ENCODE assay signal across 24 cellular contexts in genomic region chr2:71908798-71909197, GRCh38.
A peak's percentile ranks its signal among the peaks of the same experiment; 100 is the strongest.
DNase-seq lines count a peak whose midpoint lies in the region; ATAC-seq, FAIRE-seq and TF ChIP-seq lines count a peak whose summit lies in the region.
"Had no signal": no experiment of that assay in that cellular context is flagged by ENCODE, and none has a peak within 500 bp of the region (broad histone marks: within the 10 kb centered on the region; RNA-seq: fewer than 3 reads in every experiment).

No MANE protein-coding gene starts in this region.

- TF ChIP-seq POLR2A in HepG2 (IDR thresholded peaks at IDR 0.05; ENCODE audit: insufficient read depth in 1 of 2, low read depth in 2 of 2, low read length in 2 of 2) (no peak), right lobe of liver (IDR thresholded peaks at IDR 0.05) (no peak)

- no peaks in the 10 kb centered on the region for H3K36me3 ChIP-seq in HepG2 (replicated peaks in 1 of 2; ENCODE audit: control insufficient read depth in 1 of 2, insufficient read depth in 2 of 2, low read length in 2 of 2)
- H3K36me3 ChIP-seq in right lobe of liver = no peaks in the 10 kb centered on the region
- H3K36me3 ChIP-seq: BE2C, BLaER1 had no signal

- no peak overlapping the region for H3K4me2 ChIP-seq in HepG2 (ENCODE audit: low read depth, low read length)
- H3K4me2 ChIP-seq: BLaER1 had no signal

- intact Hi-C loops in HepG2 (cut with micrococcal nuclease; ENCODE audit: unreplicated experiment) = no loop called here
- intact Hi-C loops in right lobe of liver (cut with DNase I) = no loop called here

- ATAC-seq in HepG2 = no peak
- no peak for ATAC-seq in right lobe of liver
- no peak for ATAC-seq in GM21786 (IDR thresholded peaks at IDR 0.05; ENCODE audit: unreplicated experiment)
- ATAC-seq: GM12878 had no signal

- H2AFZ ChIP-seq in HepG2 (ENCODE audit: low read length) = no peak overlapping the region

- H3K9me3 ChIP-seq in HepG2 (ENCODE audit: low read length) = peaks cover 16% of the 10 kb centered on the region
- no peaks in the 10 kb centered on the region for H3K9me3 ChIP-seq in right lobe of liver
- H3K9me3 ChIP-seq: BE2C had no signal

- BruUV-seq in HepG2 (replicated peaks; lab: Mats Ljungman, UMichigan) = no TSS peak

- WGBS in HepG2 (ENCODE audit: low lambda C conversion rate) = 14% methylated on average over 1 of the region's 1 CpG
- 63% methylated on average over 1 of the region's 1 CpG for WGBS in right lobe of liver (ENCODE audit: insufficient coverage, low coverage, low lambda C conversion rate, missing lambda C conversion rate)

- no peak overlapping the region for H3K9ac ChIP-seq in HepG2 (ENCODE audit: insufficient read depth, low read depth, low read length)
- H3K9ac ChIP-seq: BLaER1 had no signal

- H3K4me3 ChIP-seq in HepG2 (replicated peaks in 1 of 3; ENCODE audit: insufficient read depth in 1 of 3, low read depth in 2 of 3, low read length in 3 of 3) = no peak overlapping the region
- no peak overlapping the region for H3K4me3 ChIP-seq in right lobe of liver
- H3K4me3 ChIP-seq: BLaER1, GM12878 had no signal

- H4K20me1 ChIP-seq in HepG2 (ENCODE audit: insufficient read depth, low read length) = no peaks in the 10 kb centered on the region
- H4K20me1 ChIP-seq: BLaER1 had no signal

- no peak for TF ChIP-seq CTCF in HepG2 (CRISPR knock-in tag; IDR thresholded peaks at IDR 0.05)
- no peak for TF ChIP-seq CTCF in right lobe of liver (IDR thresholded peaks at IDR 0.05)

- H3K4me1 ChIP-seq in HepG2 (ENCODE audit: insufficient read depth, low read length) (no peaks in the 10 kb centered on the region), right lobe of liver (no peaks in the 10 kb centered on the region)
- H3K4me1 ChIP-seq: BE2C, BLaER1 had no signal

- TF ChIP-seq RAD21 in HepG2 (CRISPR knock-in tag; IDR thresholded peaks at IDR 0.05) = no peak

- CTCF ChIA-PET in HepG2 (lab: Yijun Ruan, JAX; ENCODE audit: low intra/inter-chr PET ratio, low total read pairs) = no interaction called here

- H3K79me2 ChIP-seq in HepG2 (ENCODE audit: insufficient read depth, low read length) = no peaks in the 10 kb centered on the region

- FAIRE-seq in HepG2 (lab: Jason Lieb, UNC) (no peak), TTC549 (lab: Jason Lieb, UNC) (peak; percentile 3)
- FAIRE-seq: GM12878, GM12892, GM18507 had no signal

- 0 out of 5 replicates have a peak, but pooled peaks cover 0 to 3% of the 10 kb centered on the region in 2 experiments for H3K27me3 ChIP-seq in HepG2 (ENCODE audit: control insufficient read depth in 1 of 2, insufficient read depth in 2 of 2, low read length in 2 of 2)
- H3K27me3 ChIP-seq in right lobe of liver = no peaks in the 10 kb centered on the region
- H3K27me3 ChIP-seq: BE2C, BLaER1 had no signal

- DNase-seq in HepG2 (ENCODE audit: low spot score) = no peak
- DNase-seq in right lobe of liver = no peak
- DNase-seq in activated CD8-positive, alpha-beta memory T cell treated with anti-CD3 and anti-CD28 coated beads, Interleukin-2, amount 50 U/mL, for 4 hours = no peak
- DNase-seq: ACHN; BE2C; C1 segment of cervical spinal cord; CD4-positive, alpha-beta memory T cell; CD4-positive, CD25-positive, alpha-beta regulatory T cell; CD8-positive, alpha-beta memory T cell; COR-L47; DMS 273 treated with DMSO at 0.1 percent for 48 hours; DMS153; DMS53; DMS79; DND-41; EL; GDM1 had no signal

- no peak for TF ChIP-seq EP300 in HepG2 (IDR thresholded peaks at IDR 0.05; ENCODE audit: low read depth in 2 of 2, low read length in 2 of 2)
- TF ChIP-seq EP300 in HepG2 (CRISPR knock-in tag; IDR thresholded peaks at IDR 0.05; ENCODE audit: borderline replicate concordance) = no peak

- in situ Hi-C loops in HepG2 (cut with HindIII; ENCODE audit: extremely low pct_ligation_motif_present, low pct_unique_long_range_greater_than_20kb) = no loop called here

- POLR2A ChIA-PET in HepG2 (lab: Yijun Ruan, JAX) = no interaction called here

- H3K27ac ChIP-seq in HepG2 (ENCODE audit: extremely low read length, insufficient read depth, low read length) (no peak overlapping the region), right lobe of liver (no peak overlapping the region)
- H3K27ac ChIP-seq: 22Rv1, BLaER1 had no signal

TF ChIP-seq in HepG2, 621 proteins besides CTCF, POLR2A, EP300 and RAD21:
- TF ChIP-seq, protein P1, sequence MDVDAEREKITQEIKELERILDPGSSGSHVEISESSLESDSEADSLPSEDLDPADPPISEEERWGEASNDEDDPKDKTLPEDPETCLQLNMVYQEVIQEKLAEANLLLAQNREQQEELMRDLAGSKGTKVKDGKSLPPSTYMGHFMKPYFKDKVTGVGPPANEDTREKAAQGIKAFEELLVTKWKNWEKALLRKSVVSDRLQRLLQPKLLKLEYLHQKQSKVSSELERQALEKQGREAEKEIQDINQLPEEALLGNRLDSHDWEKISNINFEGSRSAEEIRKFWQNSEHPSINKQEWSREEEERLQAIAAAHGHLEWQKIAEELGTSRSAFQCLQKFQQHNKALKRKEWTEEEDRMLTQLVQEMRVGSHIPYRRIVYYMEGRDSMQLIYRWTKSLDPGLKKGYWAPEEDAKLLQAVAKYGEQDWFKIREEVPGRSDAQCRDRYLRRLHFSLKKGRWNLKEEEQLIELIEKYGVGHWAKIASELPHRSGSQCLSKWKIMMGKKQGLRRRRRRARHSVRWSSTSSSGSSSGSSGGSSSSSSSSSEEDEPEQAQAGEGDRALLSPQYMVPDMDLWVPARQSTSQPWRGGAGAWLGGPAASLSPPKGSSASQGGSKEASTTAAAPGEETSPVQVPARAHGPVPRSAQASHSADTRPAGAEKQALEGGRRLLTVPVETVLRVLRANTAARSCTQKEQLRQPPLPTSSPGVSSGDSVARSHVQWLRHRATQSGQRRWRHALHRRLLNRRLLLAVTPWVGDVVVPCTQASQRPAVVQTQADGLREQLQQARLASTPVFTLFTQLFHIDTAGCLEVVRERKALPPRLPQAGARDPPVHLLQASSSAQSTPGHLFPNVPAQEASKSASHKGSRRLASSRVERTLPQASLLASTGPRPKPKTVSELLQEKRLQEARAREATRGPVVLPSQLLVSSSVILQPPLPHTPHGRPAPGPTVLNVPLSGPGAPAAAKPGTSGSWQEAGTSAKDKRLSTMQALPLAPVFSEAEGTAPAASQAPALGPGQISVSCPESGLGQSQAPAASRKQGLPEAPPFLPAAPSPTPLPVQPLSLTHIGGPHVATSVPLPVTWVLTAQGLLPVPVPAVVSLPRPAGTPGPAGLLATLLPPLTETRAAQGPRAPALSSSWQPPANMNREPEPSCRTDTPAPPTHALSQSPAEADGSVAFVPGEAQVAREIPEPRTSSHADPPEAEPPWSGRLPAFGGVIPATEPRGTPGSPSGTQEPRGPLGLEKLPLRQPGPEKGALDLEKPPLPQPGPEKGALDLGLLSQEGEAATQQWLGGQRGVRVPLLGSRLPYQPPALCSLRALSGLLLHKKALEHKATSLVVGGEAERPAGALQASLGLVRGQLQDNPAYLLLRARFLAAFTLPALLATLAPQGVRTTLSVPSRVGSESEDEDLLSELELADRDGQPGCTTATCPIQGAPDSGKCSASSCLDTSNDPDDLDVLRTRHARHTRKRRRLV (CRISPR knock-in tag; IDR thresholded peaks at IDR 0.05) = no peak
- TF ChIP-seq MAFK (conservative IDR thresholded peaks at IDR 0.05 in 1 of 2, IDR thresholded peaks at IDR 0.05 in 1 of 2; ENCODE audit: low read length in 2 of 2) = peak; percentile 80 to 89
- TF ChIP-seq PHF8 (CRISPR knock-in tag; IDR thresholded peaks at IDR 0.05) = no peak
- no peak for TF ChIP-seq E2F2 (CRISPR knock-in tag; IDR thresholded peaks at IDR 0.05; ENCODE audit: borderline replicate concordance)
- peak; percentile 87 for TF ChIP-seq MAFF (IDR thresholded peaks at IDR 0.05; ENCODE audit: low read depth, low read length)
- TF ChIP-seq ZNF710 (CRISPR knock-in tag; IDR thresholded peaks at IDR 0.05; ENCODE audit: borderline replicate concordance) = no peak
- no peak for TF ChIP-seq IKZF5 (CRISPR knock-in tag; IDR thresholded peaks at IDR 0.05)
- no peak for TF ChIP-seq GATAD1 (CRISPR knock-in tag; IDR thresholded peaks at IDR 0.05)
- no peak for TF ChIP-seq NBN (conservative IDR thresholded peaks at IDR 0.05)
